9 cellular contexts compared by ENCODE assay signal in the genomic region with DNA sequence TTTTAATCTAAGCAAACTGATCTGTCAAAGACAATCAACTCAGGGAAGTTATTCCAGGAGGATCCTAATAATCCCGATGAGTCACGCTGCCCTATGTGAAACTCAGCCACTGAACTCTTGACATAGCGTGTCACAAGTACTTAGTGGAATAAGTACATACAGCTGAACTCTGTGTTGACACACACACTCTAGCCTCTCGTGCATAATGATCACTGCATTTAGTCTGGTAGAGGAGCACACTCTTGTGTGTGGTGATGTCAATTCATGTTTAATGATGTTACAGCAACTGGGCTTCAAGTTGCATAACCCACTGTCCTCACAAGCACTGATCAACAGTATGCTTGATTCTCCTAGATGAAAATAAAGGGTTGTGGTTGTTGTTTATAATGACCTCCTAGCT.
DNase-seq lines count a peak whose midpoint lies in the region; ATAC-seq and TF ChIP-seq lines count a peak whose summit lies in the region.
"Had no signal": no experiment of that assay in that cellular context is flagged by ENCODE, and none has a peak within 500 bp of the region (broad histone marks: within the 10 kb centered on the region; RNA-seq: fewer than 3 reads in every experiment).

No MANE protein-coding gene starts in this region.

- 52% methylated on average over 4 of the region's 4 CpGs for WGBS in right lobe of liver (ENCODE audit: insufficient coverage, low coverage, low lambda C conversion rate, missing lambda C conversion rate)

- DNase-seq in DMS79 (lab: John Stamatoyannopoulos, UW), result peak; percentile 58
- peak; percentile 61 for DNase-seq in NCI-H187 treated with DMSO at 0.1 percent for 48 hours (lab: John Stamatoyannopoulos, UW)
- peak; percentile 65 for DNase-seq in WERI-Rb-1
- no peak for DNase-seq in right lobe of liver
- DNase-seq in NCI-H1105 (lab: John Stamatoyannopoulos, UW), result no peak

- no peak overlapping the region for H3K4me3 ChIP-seq in WERI-Rb-1 (ENCODE audit: low read depth, low read length)
- H3K4me3 ChIP-seq in right lobe of liver, result no peak overlapping the region
- H3K4me3 ChIP-seq: right atrium auricular region had no signal

- H3K36me3 ChIP-seq in WERI-Rb-1 (no peaks in the 10 kb centered on the region), right lobe of liver (no peaks in the 10 kb centered on the region)
- H3K36me3 ChIP-seq: right atrium auricular region had no signal

- TF ChIP-seq POLR2A in right lobe of liver (IDR thresholded peaks at IDR 0.05), result no peak

- H3K9me3 ChIP-seq in WERI-Rb-1 (ENCODE audit: severe bottlenecking) (no peaks in the 10 kb centered on the region), right lobe of liver (no peaks in the 10 kb centered on the region)
- H3K9me3 ChIP-seq: right atrium auricular region had no signal

- no peaks in the 10 kb centered on the region for H3K27me3 ChIP-seq in WERI-Rb-1 (ENCODE audit: insufficient read depth, low read depth, severe bottlenecking)
- H3K27me3 ChIP-seq in right lobe of liver, result no peaks in the 10 kb centered on the region
- H3K27me3 ChIP-seq: right atrium auricular region had no signal

- peaks cover 0 to 6% (median 0%) of the 10 kb centered on the region in 4 donors for H3K4me1 ChIP-seq in right lobe of liver
- H3K4me1 ChIP-seq: right atrium auricular region had no signal

- intact Hi-C loops in right lobe of liver (cut with DNase I), result no loop called here

- peak; percentile 14 to 100 (median 84) for ATAC-seq in right lobe of liver
- no peak for ATAC-seq in GM21515 (IDR thresholded peaks at IDR 0.05; ENCODE audit: unreplicated experiment)
- ATAC-seq in HG03378 (IDR thresholded peaks at IDR 0.05; ENCODE audit: unreplicated experiment), result no peak
- ATAC-seq in GM21423 (IDR thresholded peaks at IDR 0.05; ENCODE audit: unreplicated experiment), result no peak

- TF ChIP-seq CTCF in WERI-Rb-1 (IDR thresholded peaks at IDR 0.05; ENCODE audit: low read depth, low read length), result no peak
- no peak for TF ChIP-seq CTCF in right lobe of liver (IDR thresholded peaks at IDR 0.05)

- H3K27ac ChIP-seq in WERI-Rb-1 (peak overlapping the region; percentile 30), right lobe of liver (peak overlapping the region in 1 of 3 donors; percentile 81)
- H3K27ac ChIP-seq: right atrium auricular region had no signal

Comparison
In these comparisons a context has a peak if more than half of its experiments do, and no peak if none do; other contexts are left out.
1. DNase-seq: peak in DMS79 (single experiment), NCI-H187 treated with DMSO at 0.1 percent for 48 hours (single experiment) and WERI-Rb-1 (single experiment); none in right lobe of liver (0 of 3) and NCI-H1105 (single experiment).
2. ATAC-seq: peak in right lobe of liver (4 of 4); none in GM21515 (single experiment), HG03378 (single experiment) and GM21423 (single experiment).